ENCODE assay signal across 11 cellular contexts in genomic region chr2:102070058-102070642, GRCh38.
DNase-seq lines count a peak whose midpoint lies in the region; ATAC-seq, FAIRE-seq and TF ChIP-seq lines count a peak whose summit lies in the region.
"Had no signal": no experiment of that assay in that cellular context is flagged by ENCODE, and none has a peak within 500 bp of the region (broad histone marks: within the 10 kb centered on the region; RNA-seq: fewer than 3 reads in every experiment).

No MANE protein-coding gene starts in this region.

- peak overlapping the region; percentile 43 for H3K27ac ChIP-seq in K562 (ENCODE audit: extremely low read depth, low read depth, low read length)
- peak overlapping the region; percentile 84 for H3K27ac ChIP-seq in hepatocyte
- H3K27ac ChIP-seq in gastrocnemius medialis, result peak overlapping the region; percentile 87 to 95 (median 92)

- no peaks in the 10 kb centered on the region for H3K36me3 Mint-ChIP-seq in activated T-helper 2 cell treated with anti-CD3 and anti-CD28 coated beads, Interferon-gamma antibody, Interleukin-2, Interleukin-4, amounts not matched to agents 10 μg/mL and 5 μg/mL and 100 μg/mL, durations not matched to agents 14 hours and 24 hours and 36 hours (ENCODE audit: low read depth)
- no peaks in the 10 kb centered on the region for H3K36me3 Mint-ChIP-seq in stimulated activated memory B cell treated with anti-CD40 and anti-IgM and Interleukin-4, amounts not matched to agents 10 μg/mL and 1 μg/mL and 100 μg/mL, for 72 hours

- CTCF ChIA-PET in K562 (lab: Yijun Ruan, JAX; ENCODE audit: low intra/inter-chr PET ratio), result no interaction called here

- H3K9me3 ChIP-seq in K562 (replicated peaks; ENCODE audit: control insufficient read depth, insufficient read depth, low read depth, low read length) (no peaks in the 10 kb centered on the region), hepatocyte (ENCODE audit: low read depth) (no peaks in the 10 kb centered on the region), gastrocnemius medialis (no peaks in the 10 kb centered on the region)

- H3K4me3 Mint-ChIP-seq in activated T-helper 2 cell treated with anti-CD3 and anti-CD28 coated beads, Interferon-gamma antibody, Interleukin-2, Interleukin-4, amounts not matched to agents 10 μg/mL and 5 μg/mL and 100 μg/mL, durations not matched to agents 14 hours and 24 hours and 36 hours (ENCODE audit: low read depth), result no peak overlapping the region
- no peak overlapping the region for H3K4me3 Mint-ChIP-seq in stimulated activated memory B cell treated with anti-CD40 and anti-IgM and Interleukin-4, amounts not matched to agents 10 μg/mL and 1 μg/mL and 100 μg/mL, for 72 hours

- no peak for TF ChIP-seq EP300 in K562 (IDR thresholded peaks at IDR 0.05; ENCODE audit: low read length)

- no peaks in the 10 kb centered on the region for H4K20me1 ChIP-seq in K562 (replicated peaks; ENCODE audit: control insufficient read depth, insufficient read depth, low read length)
- H4K20me1 ChIP-seq in hepatocyte (ENCODE audit: insufficient read depth, poor library complexity, severe bottlenecking), result no peaks in the 10 kb centered on the region

- intact Hi-C loops in K562 (cut with micrococcal nuclease) (loop anchor here (1.0 kb wide), 1 partner anchor 96 kb away; no protein-coding TSS in a partner anchor), gastrocnemius medialis (cut with DNase I; ENCODE audit: low total_unique reads) (loop anchor here (2.0 kb wide), 3 partner anchors 73 to 171 kb away; partner anchors contain the start of gene IL1R1)
- intact Hi-C loops in activated T-helper 2 cell treated with anti-CD3 and anti-CD28 coated beads, Interferon-gamma antibody, Interleukin-2, Interleukin-4, amounts not matched to agents 10 μg/mL and 5 μg/mL and 100 μg/mL, durations not matched to agents 14 hours and 24 hours and 36 hours (cut with micrococcal nuclease), result no loop called here

- H3K36me3 ChIP-seq in K562 (ENCODE audit: control insufficient read depth, insufficient read depth, low read length), result no peaks in the 10 kb centered on the region
- no peaks in the 10 kb centered on the region for H3K36me3 ChIP-seq in hepatocyte (replicated peaks; ENCODE audit: insufficient read depth, low read depth)
- no peaks in the 10 kb centered on the region for H3K36me3 ChIP-seq in gastrocnemius medialis

- ATAC-seq in K562 (peak; percentile 81), gastrocnemius medialis (peak; percentile 78 to 87), HG02884 (IDR thresholded peaks at IDR 0.05; ENCODE audit: unreplicated experiment) (no peak)
- ATAC-seq in stimulated activated memory B cell treated with anti-CD40 and anti-IgM and Interleukin-4, amounts not matched to agents 10 μg/mL and 1 μg/mL and 100 μg/mL, for 72 hours, result no peak

- DNase-seq in EL, result peak; percentile 83
- DNase-seq in K562 (ENCODE audit: extremely low read depth in 1 of 4, low spot score in 3 of 4), result peak in 3 of 4 experiments; percentile 33 to 81 (median 61)
- peak; percentile 60 for DNase-seq in hepatocyte (ENCODE audit: low spot score)
- DNase-seq in gastrocnemius medialis, result peak; percentile 88 to 97
- DNase-seq in Kasumi-1 (lab: John Stamatoyannopoulos, UW), result no peak
- DNase-seq in activated T-helper 2 cell treated with anti-CD3 and anti-CD28 coated beads, Interferon-gamma antibody, Interleukin-2, Interleukin-4, amounts not matched to agents 10 μg/mL and 5 μg/mL and 100 μg/mL, durations not matched to agents 14 hours and 24 hours and 36 hours (ENCODE audit: low spot score), result no peak
- DNase-seq: NCI-H446 treated with DMSO at 0.1 percent for 48 hours had no signal

- peaks cover 33 to 49% of the 10 kb centered on the region in 2 experiments for H3K4me1 ChIP-seq in K562 (replicated peaks in 1 of 2; ENCODE audit: control insufficient read depth in 2 of 2, insufficient read depth in 2 of 2, low read length in 2 of 2)
- peaks cover 21% of the 10 kb centered on the region for H3K4me1 ChIP-seq in hepatocyte (ENCODE audit: insufficient read depth)
- H3K4me1 ChIP-seq in gastrocnemius medialis, result peaks cover 44 to 49% of the 10 kb centered on the region in 2 donors

- H3K4me3 ChIP-seq in K562 (no peak overlapping the region), hepatocyte (no peak overlapping the region), gastrocnemius medialis (peak overlapping the region; percentile 46 to 55 (median 52))

- POLR2A ChIA-PET in K562 (lab: Yijun Ruan, JAX), result interaction anchor here (0.5 to 1.5 kb wide), 9 partner anchors 11 to 94 kb away, joined by 3 to 4 read pairs (median 3); partner anchors contain the start of gene IL1R1

- H3K27me3 Mint-ChIP-seq in activated T-helper 2 cell treated with anti-CD3 and anti-CD28 coated beads, Interferon-gamma antibody, Interleukin-2, Interleukin-4, amounts not matched to agents 10 μg/mL and 5 μg/mL and 100 μg/mL, durations not matched to agents 14 hours and 24 hours and 36 hours (ENCODE audit: low read depth), result peaks cover 18% of the 10 kb centered on the region
- peaks cover 41% of the 10 kb centered on the region for H3K27me3 Mint-ChIP-seq in stimulated activated memory B cell treated with anti-CD40 and anti-IgM and Interleukin-4, amounts not matched to agents 10 μg/mL and 1 μg/mL and 100 μg/mL, for 72 hours

- H3K9me3 Mint-ChIP-seq in activated T-helper 2 cell treated with anti-CD3 and anti-CD28 coated beads, Interferon-gamma antibody, Interleukin-2, Interleukin-4, amounts not matched to agents 10 μg/mL and 5 μg/mL and 100 μg/mL, durations not matched to agents 14 hours and 24 hours and 36 hours, result peaks cover 7% of the 10 kb centered on the region
- peaks cover 8% of the 10 kb centered on the region for H3K9me3 Mint-ChIP-seq in stimulated activated memory B cell treated with anti-CD40 and anti-IgM and Interleukin-4, amounts not matched to agents 10 μg/mL and 1 μg/mL and 100 μg/mL, for 72 hours

- in situ Hi-C loops in K562 (cut with MboI), result no loop called here
- in situ Hi-C loops in gastrocnemius medialis (cut with MboI; ENCODE audit: low sequenced_read_pairs in 4 of 4), result no loop called here

- TF ChIP-seq CTCF in K562 (IDR thresholded peaks at IDR 0.05 in 2 of 3, conservative IDR thresholded peaks at IDR 0.05 in 1 of 3; ENCODE audit: insufficient read depth in 2 of 3, low read depth in 1 of 3, low read length in 3 of 3) (peak in 2 of 3 experiments; percentile 18 to 61; a peak in 2 of 6 replicates), hepatocyte (IDR thresholded peaks at IDR 0.05; ENCODE audit: poor library complexity) (peak; percentile 13), gastrocnemius medialis (IDR thresholded peaks at IDR 0.05 in 4 of 5, conservative IDR thresholded peaks at IDR 0.05 in 1 of 5) (peak in 2 of 5 experiments; percentile 13 to 28)

- H3K79me2 ChIP-seq in K562 (ENCODE audit: control insufficient read depth, insufficient read depth, low read length), result no peaks in the 10 kb centered on the region
- H3K79me2 ChIP-seq in hepatocyte, result no peaks in the 10 kb centered on the region

- H3K4me1 Mint-ChIP-seq in activated T-helper 2 cell treated with anti-CD3 and anti-CD28 coated beads, Interferon-gamma antibody, Interleukin-2, Interleukin-4, amounts not matched to agents 10 μg/mL and 5 μg/mL and 100 μg/mL, durations not matched to agents 14 hours and 24 hours and 36 hours (ENCODE audit: low read depth), result peaks cover 3% of the 10 kb centered on the region
- H3K4me1 Mint-ChIP-seq in stimulated activated memory B cell treated with anti-CD40 and anti-IgM and Interleukin-4, amounts not matched to agents 10 μg/mL and 1 μg/mL and 100 μg/mL, for 72 hours, result no peaks in the 10 kb centered on the region

- FAIRE-seq in K562 (lab: Jason Lieb, UNC), result peak; percentile 72
- FAIRE-seq: islet of Langerhans, TTC549 had no signal

- no peaks in the 10 kb centered on the region for H3K9me2 ChIP-seq in hepatocyte (replicated peaks; ENCODE audit: insufficient read depth)

- WGBS in K562 (ENCODE audit: insufficient coverage, low coverage, missing lambda C conversion rate), result 16% methylated on average over 8 of the region's 8 CpGs
- 73% methylated on average over 8 of the region's 8 CpGs for WGBS in hepatocyte (ENCODE audit: low lambda C conversion rate, missing lambda C conversion rate)

- no peaks in the 10 kb centered on the region for H3K9me1 ChIP-seq in K562 (ENCODE audit: control insufficient read depth, insufficient read depth, low read length)

- no peak overlapping the region for H3K27ac Mint-ChIP-seq in activated T-helper 2 cell treated with anti-CD3 and anti-CD28 coated beads, Interferon-gamma antibody, Interleukin-2, Interleukin-4, amounts not matched to agents 10 μg/mL and 5 μg/mL and 100 μg/mL, durations not matched to agents 14 hours and 24 hours and 36 hours
- H3K27ac Mint-ChIP-seq in stimulated activated memory B cell treated with anti-CD40 and anti-IgM and Interleukin-4, amounts not matched to agents 10 μg/mL and 1 μg/mL and 100 μg/mL, for 72 hours, result no peak overlapping the region

- H3K4me2 ChIP-seq in K562 (ENCODE audit: insufficient read depth, low read length) (peak overlapping the region; percentile 64), hepatocyte (peak overlapping the region; percentile 39)

- H3K27me3 ChIP-seq in K562 (ENCODE audit: control insufficient read depth in 2 of 2, insufficient read depth in 2 of 2, low read length in 2 of 2), result no peaks in the 10 kb centered on the region
- H3K27me3 ChIP-seq in hepatocyte, result no peaks in the 10 kb centered on the region
- H3K27me3 ChIP-seq in gastrocnemius medialis, result no peaks in the 10 kb centered on the region

- H2AFZ ChIP-seq in K562 (ENCODE audit: low read depth, low read length), result peak overlapping the region; percentile 73
- peak overlapping the region; percentile 22 for H2AFZ ChIP-seq in hepatocyte

- BruUV-seq in K562 (replicated peaks; lab: Mats Ljungman, UMichigan), result no TSS peak

- peak; percentile 53 to 68 for TF ChIP-seq RAD21 in K562 (CRISPR knock-in tag; conservative IDR thresholded peaks at IDR 0.05 in 1 of 2, IDR thresholded peaks at IDR 0.05 in 1 of 2)

- TF ChIP-seq POLR2A in K562 (conservative IDR thresholded peaks at IDR 0.05) (no peak), gastrocnemius medialis (IDR thresholded peaks at IDR 0.05) (peak in 1 of 2 donors; percentile 44)

- peak overlapping the region; percentile 8 to 40; a peak in 1 of 4 replicates for H3K9ac ChIP-seq in K562 (ENCODE audit: insufficient read depth in 1 of 2, low read depth in 2 of 2, low read length in 2 of 2)

TF ChIP-seq in K562, 482 proteins besides CTCF, POLR2A, EP300 and RAD21 (continues in another document):
- TF ChIP-seq NR2C2 (CRISPR knock-in tag; IDR thresholded peaks at IDR 0.05) (no peak), NR2C2 (tag; IDR thresholded peaks at IDR 0.05) (peak; percentile 63; the same call in 1 of the 2 replicates), POLR2AphosphoS2 (IDR thresholded peaks at IDR 0.05; ENCODE audit: low read length) (no peak)
- TF ChIP-seq, protein P1, sequence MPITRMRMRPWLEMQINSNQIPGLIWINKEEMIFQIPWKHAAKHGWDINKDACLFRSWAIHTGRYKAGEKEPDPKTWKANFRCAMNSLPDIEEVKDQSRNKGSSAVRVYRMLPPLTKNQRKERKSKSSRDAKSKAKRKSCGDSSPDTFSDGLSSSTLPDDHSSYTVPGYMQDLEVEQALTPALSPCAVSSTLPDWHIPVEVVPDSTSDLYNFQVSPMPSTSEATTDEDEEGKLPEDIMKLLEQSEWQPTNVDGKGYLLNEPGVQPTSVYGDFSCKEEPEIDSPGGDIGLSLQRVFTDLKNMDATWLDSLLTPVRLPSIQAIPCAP (CRISPR knock-in tag; IDR thresholded peaks at IDR 0.05; ENCODE audit: borderline replicate concordance), result no peak

Comparison
In these comparisons a context has a peak if more than half of its experiments do, and no peak if none do; other contexts are left out.
1. DNase-seq: peak in EL (single experiment), K562 (3 of 4), hepatocyte (single experiment) and gastrocnemius medialis (2 of 2); none in Kasumi-1 (0 of 2) and activated T-helper 2 cell treated with anti-CD3 and anti-CD28 coated beads, Interferon-gamma antibody, Interleukin-2, Interleukin-4, amounts not matched to agents 10 μg/mL and 5 μg/mL and 100 μg/mL, durations not matched to agents 14 hours and 24 hours and 36 hours (single experiment).
2. ATAC-seq: peak in K562 (single experiment) and gastrocnemius medialis (2 of 2); none in HG02884 (single experiment) and stimulated activated memory B cell treated with anti-CD40 and anti-IgM and Interleukin-4, amounts not matched to agents 10 μg/mL and 1 μg/mL and 100 μg/mL, for 72 hours (single experiment).
3. H3K4me3 ChIP-seq: peak in gastrocnemius medialis (4 of 4); none in K562 (single experiment) and hepatocyte (single experiment).
4. Peak in every context shown above with its lines, with median percentiles within 50 percentile points of each other: H3K27ac ChIP-seq.